In the genomic region with DNA sequence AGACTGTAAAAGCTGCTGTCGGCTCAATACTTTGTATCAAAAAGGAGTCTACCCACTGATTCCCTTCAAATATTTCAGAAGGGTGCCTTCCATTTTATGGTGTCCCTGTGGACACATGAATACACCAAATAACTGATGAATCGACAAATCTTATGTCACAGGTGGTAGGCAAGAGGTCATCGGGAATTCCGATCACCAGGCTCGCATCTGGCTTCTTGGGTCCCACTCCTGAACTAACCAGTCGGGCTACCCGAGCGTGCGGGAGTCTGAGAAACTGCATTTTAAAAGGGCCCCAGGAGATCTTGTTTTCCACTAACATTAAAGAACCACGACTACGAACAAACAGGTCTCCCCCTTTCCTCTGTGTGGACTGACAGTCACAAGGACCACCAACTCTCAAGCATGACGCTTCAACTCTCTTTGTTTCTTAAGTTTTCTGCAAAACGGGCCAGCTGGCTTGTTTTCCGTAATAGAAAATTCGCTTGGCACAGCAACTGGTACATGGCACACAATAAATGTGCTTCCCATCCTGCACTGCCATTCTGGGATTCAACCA, we compare ENCODE assay signal across 8 cellular contexts. TPM values are rescaled to one million over a fixed set of nuclear protein-coding genes. Genes with fewer than 3 reads are reported as not detected.
DNase-seq lines count a peak whose midpoint lies in the region; ATAC-seq, FAIRE-seq and TF ChIP-seq lines count a peak whose summit lies in the region.

No MANE protein-coding gene starts in this region.

- peak overlapping the region; percentile 99 for H3K4me2 ChIP-seq in GM23338

- H3K27me3 ChIP-seq in GM23338 (ENCODE audit: insufficient read depth), result no peaks in the 10 kb centered on the region

- H3K9me3 Mint-ChIP-seq in GM23338, result no peaks in the 10 kb centered on the region

- TF ChIP-seq POLR2A in GM12892 (IDR thresholded peaks at IDR 0.05; ENCODE audit: low read depth, low read length), result no peak

- DNase-seq in GM23338 (ENCODE audit: low spot score) (peak; percentile 24), SK-N-MC (ENCODE audit: low read depth, low spot score) (no peak), fibroblast of the aortic adventitia (ENCODE audit: low read depth) (no peak), skeletal muscle cell (ENCODE audit: low read depth) (no peak), midbrain (lab: John Stamatoyannopoulos, UW) (no peak), GM12892 (ENCODE audit: insufficient read length) (no peak), islet precursor cell (no peak)

- peaks cover 30% of the 10 kb centered on the region for H3K4me1 ChIP-seq in GM23338 (ENCODE audit: insufficient read depth)

- ATAC-seq in GM23338 (no peak), GM19452 (IDR thresholded peaks at IDR 0.05; ENCODE audit: unreplicated experiment) (no peak)

- peak overlapping the region; percentile 97 for H3K4me3 ChIP-seq in GM23338
- H3K4me3 ChIP-seq in SK-N-MC, result peak overlapping the region; percentile 85
- H3K4me3 ChIP-seq in fibroblast of the aortic adventitia (ENCODE audit: low read depth, low read length), result peak overlapping the region; percentile 92
- H3K4me3 ChIP-seq in skeletal muscle cell (ENCODE audit: low read depth, low read length), result peak overlapping the region; percentile 80

- H3K9me2 ChIP-seq in GM23338 (ENCODE audit: insufficient read depth), result no peaks in the 10 kb centered on the region

- H3K9ac ChIP-seq in SK-N-MC (ENCODE audit: insufficient read length), result peak overlapping the region; percentile 92

- peak overlapping the region; percentile 96 for H3K4me3 Mint-ChIP-seq in GM23338

- H2AFZ ChIP-seq in GM23338, result no peak overlapping the region

- peaks cover 85% of the 10 kb centered on the region for H3K79me2 ChIP-seq in GM23338 (replicated peaks; ENCODE audit: insufficient read depth)

- peak overlapping the region; percentile 94 for H3K27ac Mint-ChIP-seq in GM23338

- FAIRE-seq in GM12892 (lab: Jason Lieb, UNC), result no peak

- H3K36me3 ChIP-seq in GM23338 (ENCODE audit: insufficient read depth), result no peaks in the 10 kb centered on the region
- no peaks in the 10 kb centered on the region for H3K36me3 ChIP-seq in SK-N-MC (ENCODE audit: insufficient read depth, low read length)

- H3K27ac ChIP-seq in GM23338 (ENCODE audit: low read depth) (peak overlapping the region; percentile 87), SK-N-MC (no peak overlapping the region)

- H3K4me1 Mint-ChIP-seq in GM23338, result peaks cover 40% of the 10 kb centered on the region

- no peaks in the 10 kb centered on the region for H3K36me3 Mint-ChIP-seq in GM23338 (ENCODE audit: low read depth)

- peaks cover 15% of the 10 kb centered on the region for H3K27me3 Mint-ChIP-seq in GM23338 (ENCODE audit: insufficient read depth, low read depth, poor library complexity)

- H4K20me1 ChIP-seq in GM23338 (replicated peaks; ENCODE audit: insufficient read depth), result peaks cover 8% of the 10 kb centered on the region

- no peaks in the 10 kb centered on the region for H3F3A ChIP-seq in GM23338 (replicated peaks; ENCODE audit: low read depth)

- TF ChIP-seq CTCF in GM23338 (conservative IDR thresholded peaks at IDR 0.05; ENCODE audit: low read depth in 2 of 2), result no peak
- no peak for TF ChIP-seq CTCF in fibroblast of the aortic adventitia (IDR thresholded peaks at IDR 0.05; ENCODE audit: insufficient read depth, low read length)

- H3K9me3 ChIP-seq in SK-N-MC (ENCODE audit: low read depth, low read length), result no peaks in the 10 kb centered on the region

TF ChIP-seq in GM23338, 12 proteins besides CTCF, POLR2A, EP300 and RAD21:
- no peak for TF ChIP-seq CREB1 (CRISPR knock-in tag; IDR thresholded peaks at IDR 0.05; ENCODE audit: low read depth)
- TF ChIP-seq ETS1 (IDR thresholded peaks at IDR 0.05), result no peak
- TF ChIP-seq ZNF114 (CRISPR knock-in tag; IDR thresholded peaks at IDR 0.05), result no peak
- TF ChIP-seq ZNF462 (CRISPR knock-in tag; IDR thresholded peaks at IDR 0.05), result no peak
- no peak for TF ChIP-seq EZH2phosphoT487 (IDR thresholded peaks at IDR 0.05; ENCODE audit: unreplicated experiment)
- no peak for TF ChIP-seq STAT1 (IDR thresholded peaks at IDR 0.05; ENCODE audit: unreplicated experiment)
- TF ChIP-seq NANOG (IDR thresholded peaks at IDR 0.05; ENCODE audit: borderline replicate concordance), result no peak
TF ChIP-seq in GM23338: peak in this region for 0.

RNA-seq across cellular contexts. Expression of gene PSME3IP1, which starts 0.9 kb away (rescaled TPM):
- 78.0 and 111 TPM in 2 replicates for total RNA-seq in GM23338 (2014; rRNA removed; shearing (Covaris generic))
- polyA plus RNA-seq in GM23338 (2016; fragmentation: Nextera tagmentation; extraction: Ambion mirVana), result 93.2 and 105 TPM in 2 replicates
- total RNA-seq in fibroblast of the aortic adventitia (ENCODE audit: low replicate concordance), result 61.7 and 71.5 TPM in 2 replicates
- 123 TPM for polyA plus RNA-seq in GM12892 (2012; ENCODE audit: missing spikeins)

RNA-seq across cellular contexts. Expression of gene RSPRY1, which starts 1.2 kb away (rescaled TPM):
- 35.9 and 39.7 TPM in 2 replicates for total RNA-seq in GM23338 (2014; rRNA removed; shearing (Covaris generic))
- 20.4 and 25.8 TPM in 2 replicates for polyA plus RNA-seq in GM23338 (2016; fragmentation: Nextera tagmentation; extraction: Ambion mirVana)
- total RNA-seq in fibroblast of the aortic adventitia (ENCODE audit: low replicate concordance), result 27.5 and 49.8 TPM in 2 replicates
- 26.7 TPM for polyA plus RNA-seq in GM12892 (2012; ENCODE audit: missing spikeins)
